Comparison of ENCODE assay signal across 20 cellular contexts in the genomic region with DNA sequence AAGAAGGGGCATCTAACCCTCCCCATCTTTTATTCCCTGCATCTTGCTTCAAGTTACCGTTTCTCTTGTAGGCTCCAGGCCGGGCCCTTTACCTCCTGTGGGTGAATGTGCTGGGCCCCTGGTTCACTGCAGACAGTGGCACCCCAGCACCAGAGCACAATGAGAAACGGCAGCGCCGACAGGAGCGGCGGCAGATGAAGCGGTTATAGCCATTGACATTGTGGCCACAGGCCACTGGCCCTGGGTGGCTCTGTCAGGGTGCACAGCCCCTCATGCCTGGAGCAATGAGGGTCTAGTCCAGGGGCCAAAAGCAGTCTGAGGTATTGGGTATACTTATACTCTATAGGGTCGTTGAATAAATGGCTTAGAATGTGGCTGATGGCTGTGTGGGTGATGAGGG. TPM values are rescaled to one million over a fixed set of nuclear protein-coding genes. Genes with fewer than 3 reads are reported as not detected.
DNase-seq lines count a peak whose midpoint lies in the region; ATAC-seq and TF ChIP-seq lines count a peak whose summit lies in the region.
"Had no signal": no experiment of that assay in that cellular context is flagged by ENCODE, and none has a peak within 500 bp of the region (broad histone marks: within the 10 kb centered on the region; RNA-seq: fewer than 3 reads in every experiment).

No MANE protein-coding gene starts in this region.

- no peaks in the 10 kb centered on the region for H3K27me3 Mint-ChIP-seq in Calu3 (ENCODE audit: unreplicated experiment)
- H3K27me3 Mint-ChIP-seq in activated naive CD8-positive, alpha-beta T cell treated with anti-CD3 and anti-CD28 coated beads for 36 hours = no peaks in the 10 kb centered on the region
- no peaks in the 10 kb centered on the region for H3K27me3 Mint-ChIP-seq in naive thymus-derived CD4-positive, alpha-beta T cell
- H3K27me3 Mint-ChIP-seq: activated CD8-positive, alpha-beta memory T cell treated with anti-CD3 and anti-CD28 coated beads, Interleukin-2, amount 10 ng/mL, durations not matched to agents 7 days and 5 days had no signal

- no peak for TF ChIP-seq POLR2A in tibial nerve (IDR thresholded peaks at IDR 0.05)

- H3K4me3 ChIP-seq in SK-N-SH (ENCODE audit: low read depth in 2 of 2, low read length in 1 of 2) = no peak overlapping the region
- H3K4me3 ChIP-seq in naive thymus-derived CD4-positive, alpha-beta T cell (ENCODE audit: low read length) = no peak overlapping the region
- no peak overlapping the region for H3K4me3 ChIP-seq in tibial nerve
- H3K4me3 ChIP-seq: adrenal gland, hepatocyte, skin epidermis had no signal

- POLR2A ChIA-PET in SK-N-SH (lab: Yijun Ruan, JAX) = no interaction called here
- POLR2A ChIA-PET in naive thymus-derived CD4-positive, alpha-beta T cell (lab: Charles Lee) = interaction anchor here (0.6 kb wide), 1 partner anchor 10 kb away, joined by 3 read pairs; no protein-coding TSS in a partner anchor

- H3K27me3 ChIP-seq in SK-N-SH (ENCODE audit: insufficient read depth) (no peaks in the 10 kb centered on the region), tibial nerve (no peaks in the 10 kb centered on the region)
- H3K27me3 ChIP-seq in naive thymus-derived CD4-positive, alpha-beta T cell (ENCODE audit: control insufficient read depth in 2 of 2, insufficient read depth in 2 of 2, low read length in 2 of 2) = no peaks in the 10 kb centered on the region
- H3K27me3 ChIP-seq: adrenal gland; BLaER1 treated with 17β-estradiol and CSF1 and Interleukin-3, amounts not matched to agents 10 nM and 100 nM; hepatocyte had no signal

- H4K20me1 ChIP-seq in SK-N-SH (ENCODE audit: insufficient read depth) = no peaks in the 10 kb centered on the region

- H3K36me3 ChIP-seq in SK-N-SH (replicated peaks in 1 of 2; ENCODE audit: control insufficient read depth in 1 of 2, insufficient read depth in 2 of 2, low read length in 1 of 2) (peaks cover 30 to 46% of the 10 kb centered on the region in 2 experiments), tibial nerve (peaks cover under 1 to 64% (median 4%) of the 10 kb centered on the region in 3 donors)
- H3K36me3 ChIP-seq in naive thymus-derived CD4-positive, alpha-beta T cell (ENCODE audit: control insufficient read depth in 2 of 3, insufficient read depth in 3 of 3, low read length in 3 of 3) = peaks cover 9 to 54% (median 10%) of the 10 kb centered on the region in 3 experiments

- peaks cover 40% of the 10 kb centered on the region for H3K79me2 ChIP-seq in SK-N-SH (ENCODE audit: insufficient read depth)

- TF ChIP-seq EP300 in SK-N-SH (IDR thresholded peaks at IDR 0.05; ENCODE audit: borderline replicate concordance in 1 of 2, low read depth in 1 of 2, low read length in 1 of 2) (no peak), tibial nerve (IDR thresholded peaks at IDR 0.05) (no peak)

- H3K4me3 Mint-ChIP-seq in Calu3 (ENCODE audit: low read depth, unreplicated experiment) = peak overlapping the region; percentile 99
- H3K4me3 Mint-ChIP-seq in activated naive CD8-positive, alpha-beta T cell treated with anti-CD3 and anti-CD28 coated beads for 36 hours = peak overlapping the region; percentile 55
- peak overlapping the region in 9 of 10 donors; percentile 55 to 100 (median 98) for H3K4me3 Mint-ChIP-seq in naive thymus-derived CD4-positive, alpha-beta T cell

- no peaks in the 10 kb centered on the region for H3K9me3 Mint-ChIP-seq in Calu3 (ENCODE audit: low read depth, unreplicated experiment)
- H3K9me3 Mint-ChIP-seq in activated naive CD8-positive, alpha-beta T cell treated with anti-CD3 and anti-CD28 coated beads for 36 hours = no peaks in the 10 kb centered on the region
- no peaks in the 10 kb centered on the region for H3K9me3 Mint-ChIP-seq in naive thymus-derived CD4-positive, alpha-beta T cell

- H3F3A ChIP-seq in SK-N-SH (replicated peaks; ENCODE audit: insufficient read depth) = peaks cover 33% of the 10 kb centered on the region

- peaks cover 40% of the 10 kb centered on the region for H3K4me1 Mint-ChIP-seq in Calu3 (ENCODE audit: low read depth, unreplicated experiment)
- H3K4me1 Mint-ChIP-seq in activated naive CD8-positive, alpha-beta T cell treated with anti-CD3 and anti-CD28 coated beads for 36 hours = peaks cover 27% of the 10 kb centered on the region
- peaks cover 30 to 48% (median 42%) of the 10 kb centered on the region in 7 donors for H3K4me1 Mint-ChIP-seq in naive thymus-derived CD4-positive, alpha-beta T cell

- no TSS peak for BruUV-seq in Calu3 (replicated peaks; lab: Mats Ljungman, UMichigan)

- CTCF ChIA-PET in SK-N-SH (lab: Yijun Ruan, JAX) = interaction anchor here (1.5 to 2.9 kb wide), 2 partner anchors 19 to 31 kb away, joined by 4 to 7 read pairs; no protein-coding TSS in a partner anchor
- CTCF ChIA-PET in Calu3 (lab: Charles Lee) = interaction anchor here (2.5 kb wide), 1 partner anchor 15 kb away, joined by 5 read pairs; no protein-coding TSS in a partner anchor
- CTCF ChIA-PET in naive thymus-derived CD4-positive, alpha-beta T cell (lab: Charles Lee) = interaction anchor here (0.9 kb wide), 1 partner anchor 19 kb away, joined by 3 read pairs; a partner anchor contains a TSS

- WGBS in SK-N-SH (ENCODE audit: low lambda C conversion rate) = 86% methylated on average over 9 of the region's 9 CpGs
- 87 to 93% methylated on average over 9 of the region's 9 CpGs for WGBS in tibial nerve, 2 donors

- H2AFZ ChIP-seq in SK-N-SH (ENCODE audit: low read depth) = no peak overlapping the region
- H2AFZ ChIP-seq: hepatocyte had no signal

- peak overlapping the region; percentile 88; the same call in 1 of the 2 replicates for H3K4me2 ChIP-seq in SK-N-SH

- peaks cover 0 to 22% of the 10 kb centered on the region in 2 experiments; a peak in 2 of 4 replicates for H3K4me1 ChIP-seq in SK-N-SH (ENCODE audit: control insufficient read depth in 1 of 2, insufficient read depth in 2 of 2, low read depth in 1 of 2, low read length in 1 of 2)
- H3K4me1 ChIP-seq in naive thymus-derived CD4-positive, alpha-beta T cell (ENCODE audit: control insufficient read depth in 2 of 2, insufficient read depth in 2 of 2, low read length in 2 of 2) = peaks cover 14 to 32% of the 10 kb centered on the region in 2 donors
- H3K4me1 ChIP-seq in tibial nerve = peaks cover 0 to 30% (median 10%) of the 10 kb centered on the region in 4 donors

- H3K27ac Mint-ChIP-seq in Calu3 (ENCODE audit: unreplicated experiment) = no peak overlapping the region
- H3K27ac Mint-ChIP-seq in activated naive CD8-positive, alpha-beta T cell treated with anti-CD3 and anti-CD28 coated beads for 36 hours = no peak overlapping the region
- peak overlapping the region in 5 of 9 donors; percentile 14 to 95 (median 58) for H3K27ac Mint-ChIP-seq in naive thymus-derived CD4-positive, alpha-beta T cell
- H3K27ac Mint-ChIP-seq: activated CD8-positive, alpha-beta memory T cell treated with anti-CD3 and anti-CD28 coated beads, Interleukin-2, amount 10 ng/mL, durations not matched to agents 7 days and 5 days had no signal

- TF ChIP-seq CTCF in SK-N-SH (IDR thresholded peaks at IDR 0.05) = no peak
- no peak for TF ChIP-seq CTCF in Calu3 (IDR thresholded peaks at IDR 0.05; ENCODE audit: unreplicated experiment)
- TF ChIP-seq CTCF in tibial nerve (IDR thresholded peaks at IDR 0.05) = no peak

- TF ChIP-seq RAD21 in SK-N-SH (IDR thresholded peaks at IDR 0.05; ENCODE audit: low read length) = no peak

- H3K27ac ChIP-seq in SK-N-SH (ENCODE audit: low read depth in 2 of 2, low read length in 1 of 2) (no peak overlapping the region), tibial nerve (no peak overlapping the region)
- no peak overlapping the region for H3K27ac ChIP-seq in naive thymus-derived CD4-positive, alpha-beta T cell (ENCODE audit: low read depth, low read length)
- H3K27ac ChIP-seq: 22Rv1; adrenal gland; BLaER1 treated with 17β-estradiol and CSF1 and Interleukin-3, amounts not matched to agents 10 nM and 100 nM; hepatocyte; skin epidermis had no signal

- H3K9me3 ChIP-seq in SK-N-SH (no peaks in the 10 kb centered on the region), tibial nerve (no peaks in the 10 kb centered on the region)
- no peaks in the 10 kb centered on the region for H3K9me3 ChIP-seq in naive thymus-derived CD4-positive, alpha-beta T cell (ENCODE audit: control insufficient read depth in 2 of 3, low read length in 3 of 3)
- H3K9me3 ChIP-seq: adrenal gland; BLaER1 treated with 17β-estradiol and CSF1 and Interleukin-3, amounts not matched to agents 10 nM and 100 nM had no signal

- no peaks in the 10 kb centered on the region for H3K9me2 ChIP-seq in SK-N-SH

- no peak overlapping the region for H3K9ac ChIP-seq in SK-N-SH

- ATAC-seq in SK-N-SH treated with all-trans-retinoic acid at 6 μM for 48 hours = no peak
- ATAC-seq in naive thymus-derived CD4-positive, alpha-beta T cell = no peak
- ATAC-seq: activated CD8-positive, alpha-beta memory T cell treated with anti-CD3 and anti-CD28 coated beads, Interleukin-2, amount 10 ng/mL, durations not matched to agents 7 days and 5 days had no signal

- DNase-seq in SK-N-SH = no peak
- DNase-seq in Calu3 = no peak
- DNase-seq in activated naive CD8-positive, alpha-beta T cell treated with anti-CD3 and anti-CD28 coated beads for 36 hours = no peak
- DNase-seq in naive thymus-derived CD4-positive, alpha-beta T cell = no peak
- no peak for DNase-seq in hepatic stellate cell (ENCODE audit: low spot score)
- DNase-seq in stimulated activated CD4-positive, alpha-beta T cell treated with anti-CD3 and anti-CD28 coated beads, Interleukin-4, amount 100 ng/mL, for 1 hour = no peak
- DNase-seq in tibial nerve (ENCODE audit: low spot score in 2 of 2) = no peak
- DNase-seq: activated CD8-positive, alpha-beta memory T cell treated with anti-CD3 and anti-CD28 coated beads, Interleukin-2, amount 10 ng/mL, durations not matched to agents 7 days and 5 days; caudate nucleus; effector memory CD4-positive, alpha-beta T cell; NCI-H187 treated with DMSO at 0.1 percent for 48 hours; NCI-H510A treated with DMSO at 0.1 percent for 48 hours; OCI-M1; trophoblast cell had no signal

- intact Hi-C loops in Calu3 (cut with micrococcal nuclease; ENCODE audit: unreplicated experiment) = no loop called here
- intact Hi-C loops in naive thymus-derived CD4-positive, alpha-beta T cell (cut with micrococcal nuclease) = loop anchor here in 1 of 2 donors (5.0 kb wide), 3 partner anchors 333 to 1903 kb away; a partner anchor contains a TSS

- peaks cover 72% of the 10 kb centered on the region for H3K36me3 Mint-ChIP-seq in Calu3 (ENCODE audit: insufficient read depth, unreplicated experiment)
- H3K36me3 Mint-ChIP-seq in activated naive CD8-positive, alpha-beta T cell treated with anti-CD3 and anti-CD28 coated beads for 36 hours = peaks cover 21% of the 10 kb centered on the region
- peaks cover 4 to 16% (median 7%) of the 10 kb centered on the region in 5 donors for H3K36me3 Mint-ChIP-seq in naive thymus-derived CD4-positive, alpha-beta T cell

RNA-seq across cellular contexts. Expression of a gene that starts 2.0 kb away (rescaled TPM):
- polyA plus RNA-seq in SK-N-SH (2012; rRNA removed) = 98.2 and 130 TPM in 2 replicates
- polyA plus RNA-seq in SK-N-SH (2012; cell fraction: cytosol; rRNA removed) = 85.0 and 109 TPM in 2 replicates
- 101 TPM in 2 replicates for polyA plus RNA-seq in SK-N-SH (2012; cell fraction: nucleus; rRNA removed)
- total RNA-seq in Calu3 (2022) (53.5 and 69.2 TPM in 2 replicates), tibial nerve (10 to 100 TPM; 28.0 to 47.6 (median 41.2) TPM)
- total RNA-seq in activated naive CD8-positive, alpha-beta T cell treated with anti-CD3 and anti-CD28 coated beads for 36 hours = 10 to 100 TPM; 46.5 to 48.6 TPM
- total RNA-seq in naive thymus-derived CD4-positive, alpha-beta T cell = 10 to 100 TPM; 27.6 to 44.8 (median 32.7) TPM
- 10 to 100 TPM; 79.7 to 88.3 TPM for polyA plus RNA-seq in naive thymus-derived CD4-positive, alpha-beta T cell

RNA-seq across cellular contexts. Expression of a gene that starts 18.4 kb away (rescaled TPM):
- polyA plus RNA-seq in SK-N-SH (2012; rRNA removed) = 53.2 and 70.9 TPM in 2 replicates
- polyA plus RNA-seq in SK-N-SH (2012; cell fraction: cytosol; rRNA removed) = 17.6 and 25.5 TPM in 2 replicates
- 343 and 475 TPM in 2 replicates for polyA plus RNA-seq in SK-N-SH (2012; cell fraction: nucleus; rRNA removed)
- total RNA-seq in Calu3 (2022) = 37.2 and 37.9 TPM in 2 replicates
- total RNA-seq in activated naive CD8-positive, alpha-beta T cell treated with anti-CD3 and anti-CD28 coated beads for 36 hours = 10 to 100 TPM; 76.4 to 79.9 TPM
- 10 to 100 TPM; 23.7 to 81.7 (median 35.1) TPM for total RNA-seq in naive thymus-derived CD4-positive, alpha-beta T cell
- 1 to 10 TPM; 3.6 to 3.7 TPM for polyA plus RNA-seq in naive thymus-derived CD4-positive, alpha-beta T cell
- total RNA-seq in tibial nerve = 10 to 100 TPM; 17.3 to 45.3 (median 25.5) TPM

RNA-seq across cellular contexts. Expression of a gene that starts 19.9 kb away (rescaled TPM):
- 4.1 and 5.8 TPM in 2 replicates for polyA plus RNA-seq in SK-N-SH (2012; rRNA removed)
- polyA plus RNA-seq in SK-N-SH (2012; cell fraction: cytosol; rRNA removed) = 1.5 and 1.6 TPM in 2 replicates
- 29.9 and 31.6 TPM in 2 replicates for polyA plus RNA-seq in SK-N-SH (2012; cell fraction: nucleus; rRNA removed)
- total RNA-seq in Calu3 (2022) (2.4 and 4.4 TPM in 2 replicates), tibial nerve (1 to 10 TPM in 3 of 4 donors, under 1 TPM in 1; 0.59 to 2.0 (median 1.5) TPM)
- 1 to 10 TPM; 5.8 to 6.1 TPM for total RNA-seq in activated naive CD8-positive, alpha-beta T cell treated with anti-CD3 and anti-CD28 coated beads for 36 hours
- 1 to 10 TPM; 1.7 to 3.7 (median 2.2) TPM for total RNA-seq in naive thymus-derived CD4-positive, alpha-beta T cell
- polyA plus RNA-seq in naive thymus-derived CD4-positive, alpha-beta T cell = under 1 TPM; 0.11 to 0.18 TPM

RNA-seq across cellular contexts. Expression of a gene that starts 30.0 kb away (rescaled TPM):
- 2.3 and 3.1 TPM in 2 replicates for polyA plus RNA-seq in SK-N-SH (2012; rRNA removed)
- polyA plus RNA-seq in SK-N-SH (2012; cell fraction: cytosol; rRNA removed) = 0.58 and 0.90 TPM in 2 replicates
- polyA plus RNA-seq in SK-N-SH (2012; cell fraction: nucleus; rRNA removed) = 20.1 and 23.3 TPM in 2 replicates
- 31.9 and 43.2 TPM in 2 replicates for total RNA-seq in Calu3 (2022)
- 1 to 10 TPM; 4.3 to 4.5 TPM for total RNA-seq in activated naive CD8-positive, alpha-beta T cell treated with anti-CD3 and anti-CD28 coated beads for 36 hours
- 1 to 10 TPM; 2.6 to 9.1 (median 7.5) TPM for total RNA-seq in naive thymus-derived CD4-positive, alpha-beta T cell
- under 1 TPM in 1 of 2 donors, not detected in 1; 0.07 TPM for polyA plus RNA-seq in naive thymus-derived CD4-positive, alpha-beta T cell
- total RNA-seq in tibial nerve = 10 to 100 TPM in 1 of 4 donors, 1 to 10 TPM in 3; 2.4 to 14.4 (median 4.4) TPM

RNA-seq across cellular contexts. Expression of a gene that starts 37.0 kb away (rescaled TPM):
- polyA plus RNA-seq in SK-N-SH (2012; rRNA removed) = 168 and 210 TPM in 2 replicates
- 67.3 and 95.5 TPM in 2 replicates for polyA plus RNA-seq in SK-N-SH (2012; cell fraction: cytosol; rRNA removed)
- polyA plus RNA-seq in SK-N-SH (2012; cell fraction: nucleus; rRNA removed) = 745 and 747 TPM in 2 replicates
- total RNA-seq in Calu3 (2022) (95.3 and 101 TPM in 2 replicates), tibial nerve (100 to 1,000 TPM in 2 of 4 donors, 10 to 100 TPM in 2; 60.1 to 119 (median 99.8) TPM)
- 100 to 1,000 TPM; 130 to 136 TPM for total RNA-seq in activated naive CD8-positive, alpha-beta T cell treated with anti-CD3 and anti-CD28 coated beads for 36 hours
- total RNA-seq in naive thymus-derived CD4-positive, alpha-beta T cell = 100 to 1,000 TPM in 1 of 5 experiments, 10 to 100 TPM in 4; 67.1 to 133 (median 73.0) TPM
- 10 to 100 TPM; 59.4 to 97.9 TPM for polyA plus RNA-seq in naive thymus-derived CD4-positive, alpha-beta T cell

Comparison
In these comparisons a context has a peak if more than half of its experiments do, and no peak if none do; other contexts are left out.
1. H3K27ac Mint-ChIP-seq: peak in naive thymus-derived CD4-positive, alpha-beta T cell (5 of 9); none in Calu3 (single experiment) and activated naive CD8-positive, alpha-beta T cell treated with anti-CD3 and anti-CD28 coated beads for 36 hours (single experiment).
2. Peak in every context shown above with its lines, with median percentiles within 50 percentile points of each other: H3K4me3 Mint-ChIP-seq.